Comparison of ENCODE assay signal across 20 cellular contexts in genomic region chr15:62750471-62750870, GRCh38.
DNase-seq lines count a peak whose midpoint lies in the region; ATAC-seq, FAIRE-seq and TF ChIP-seq lines count a peak whose summit lies in the region.
"Had no signal": no experiment of that assay in that cellular context is flagged by ENCODE, and none has a peak within 500 bp of the region (broad histone marks: within the 10 kb centered on the region; RNA-seq: fewer than 3 reads in every experiment).

No MANE protein-coding gene starts in this region.

- H3K27ac ChIP-seq in kidney (ENCODE audit: low read depth in 2 of 2, low read length in 2 of 2) = no peak overlapping the region

- H3K9ac ChIP-seq in kidney (ENCODE audit: low read length in 2 of 2) = no peak overlapping the region

- H3K27me3 ChIP-seq in bronchial epithelial cell (ENCODE audit: control insufficient read depth, insufficient read depth, low read length) = no peaks in the 10 kb centered on the region

- no peak overlapping the region for H3K4me3 ChIP-seq in bronchial epithelial cell (ENCODE audit: low read depth, low read length)
- H3K4me3 ChIP-seq in kidney (ENCODE audit: low read length in 2 of 2) = peak overlapping the region; percentile 59 to 71
- H3K4me3 ChIP-seq: GM23338, HAP-1 had no signal

- FAIRE-seq in bronchial epithelial cell (lab: Jason Lieb, UNC) (peak; percentile 43), kidney (lab: Jason Lieb, UNC) (no peak)
- FAIRE-seq: GM12891, GM18507, H54 had no signal

- intact Hi-C loops in kidney (cut with DNase I) = no loop called here

- no peaks in the 10 kb centered on the region for H3K9me3 ChIP-seq in kidney (ENCODE audit: control insufficient read depth in 1 of 2, low read length in 2 of 2)
- H3K9me3 ChIP-seq: HAP-1 had no signal

- H3K36me3 ChIP-seq in bronchial epithelial cell (ENCODE audit: control insufficient read depth, insufficient read depth, low read length) (no peaks in the 10 kb centered on the region), kidney (ENCODE audit: control insufficient read depth in 1 of 2, insufficient read depth in 2 of 2, low read length in 2 of 2) (peaks cover 0 to 11% of the 10 kb centered on the region in 2 donors)
- H3K36me3 ChIP-seq: HAP-1 had no signal

- ATAC-seq in HG02981 (IDR thresholded peaks at IDR 0.05; ENCODE audit: unreplicated experiment) (no peak), GM21423 (IDR thresholded peaks at IDR 0.05; ENCODE audit: unreplicated experiment) (no peak)
- ATAC-seq: GM23338 had no signal

- TF ChIP-seq CTCF in bronchial epithelial cell (IDR thresholded peaks at IDR 0.05; ENCODE audit: insufficient read depth, low read length, severe bottlenecking) (no peak), kidney (IDR thresholded peaks at IDR 0.05; ENCODE audit: borderline replicate concordance, extremely low read depth, insufficient read depth) (no peak), GM20000 (IDR thresholded peaks at IDR 0.05; ENCODE audit: extremely low read depth, missing control alignments) (no peak)

- peaks cover 2 to 9% of the 10 kb centered on the region in 2 donors for H3K4me1 ChIP-seq in kidney (ENCODE audit: control insufficient read depth in 1 of 2, insufficient read depth in 1 of 2, low read depth in 1 of 2, low read length in 2 of 2)

- DNase-seq in bronchial epithelial cell (ENCODE audit: low read depth) = no peak
- no peak for DNase-seq in kidney
- peak; percentile 20 for DNase-seq in superior temporal gyrus (ENCODE audit: extremely low spot score)
- DNase-seq in GM20000 (ENCODE audit: low spot score) = no peak
- DNase-seq in islet precursor cell = no peak
- DNase-seq: C1 segment of cervical spinal cord; Calu3; CD4-positive, alpha-beta memory T cell; COR-L47; DMS53; DMS79 treated with DMSO at 0.1 percent for 48 hours; GF-D8; HFFc6 had no signal
